In genomic region chr6:156902782-156903181, GRCh38 we compare ENCODE assay signal across 23 cellular contexts.
DNase-seq lines count a peak whose midpoint lies in the region; ATAC-seq, FAIRE-seq and TF ChIP-seq lines count a peak whose summit lies in the region.
"Had no signal": no experiment of that assay in that cellular context is flagged by ENCODE, and none has a peak within 500 bp of the region (broad histone marks: within the 10 kb centered on the region; RNA-seq: fewer than 3 reads in every experiment).

No MANE protein-coding gene starts in this region.

- H3K4me1 Mint-ChIP-seq in CD4-positive, alpha-beta T cell (ENCODE audit: low read depth) = peaks cover 79% of the 10 kb centered on the region

- H3K9ac ChIP-seq in IMR-90 (ENCODE audit: low read depth, low read length) (no peak overlapping the region), H1 (replicated peaks in 1 of 4; ENCODE audit: extremely low read depth in 1 of 4, low read depth in 3 of 4, low read length in 3 of 4) (no peak overlapping the region)
- H3K9ac ChIP-seq: BLaER1 treated with 17β-estradiol and CSF1 and Interleukin-3, amounts not matched to agents 10 nM and 100 nM; GM23248 had no signal

- H3K79me1 ChIP-seq in IMR-90 (ENCODE audit: low read depth in 1 of 2, low read length in 2 of 2) = peaks cover 29 to 47% of the 10 kb centered on the region in 2 experiments
- H3K79me1 ChIP-seq in H1 (ENCODE audit: low read depth, low read length) = peaks cover 8% of the 10 kb centered on the region; the same call in 1 of the 2 replicates

- H3K36me3 Mint-ChIP-seq in CD4-positive, alpha-beta T cell (ENCODE audit: low read depth) = peaks cover 42% of the 10 kb centered on the region

- intact Hi-C loops in CD4-positive, alpha-beta T cell (cut with DNase I, micrococcal nuclease) = no loop called here
- intact Hi-C loops in IMR-90 (cut with micrococcal nuclease) = no loop called here
- intact Hi-C loops in mucosa of descending colon (cut with DNase I, micrococcal nuclease) = no loop called here

- no peak for ATAC-seq in A549
- no peak for ATAC-seq in CD4-positive, alpha-beta T cell (ENCODE audit: poor library complexity)
- ATAC-seq in IMR-90 (ENCODE audit: low read depth) = no peak
- ATAC-seq in mucosa of descending colon = no peak
- no peak for ATAC-seq in HG02763 (IDR thresholded peaks at IDR 0.05; ENCODE audit: unreplicated experiment)
- no peak for ATAC-seq in HG02870 (IDR thresholded peaks at IDR 0.05; ENCODE audit: unreplicated experiment)
- ATAC-seq: HCT116 had no signal

- H3K9me3 Mint-ChIP-seq in CD4-positive, alpha-beta T cell = no peaks in the 10 kb centered on the region
- H3K9me3 Mint-ChIP-seq: CD14-positive monocyte; CD4-positive, alpha-beta memory T cell; H9 had no signal

- H4K20me1 ChIP-seq in IMR-90 (ENCODE audit: insufficient read depth, low read length) = peaks cover 26% of the 10 kb centered on the region
- H4K20me1 ChIP-seq in H1 (replicated peaks in 1 of 2; ENCODE audit: control insufficient read depth in 1 of 2, insufficient read depth in 2 of 2, low read length in 2 of 2) = peaks cover 5 to 13% of the 10 kb centered on the region in 2 experiments

- H3K4me1 ChIP-seq in A549 (peaks cover 6% of the 10 kb centered on the region; the same call in 1 of the 3 replicates), IMR-90 (ENCODE audit: control insufficient read depth, insufficient read depth, low read length) (no peaks in the 10 kb centered on the region; the same call in 1 of the 2 replicates), H1 (replicated peaks in 1 of 4; ENCODE audit: control insufficient read depth in 3 of 4, insufficient read depth in 4 of 4, low read length in 3 of 4) (peaks cover 0 to 7% (median 2%) of the 10 kb centered on the region in 4 experiments; a peak in 2 of 7 replicates), mucosa of descending colon (ENCODE audit: low read depth) (no peaks in the 10 kb centered on the region)

- TF ChIP-seq POLR2A in A549 (IDR thresholded peaks at IDR 0.05; ENCODE audit: low read length) (no peak), IMR-90 (IDR thresholded peaks at IDR 0.05; ENCODE audit: low read depth, low read length) (no peak), H1 (IDR thresholded peaks at IDR 0.05; ENCODE audit: control extremely low read depth in 1 of 2, low read depth in 2 of 2, low read length in 2 of 2) (no peak)

- H3K9me3 ChIP-seq in A549 = no peaks in the 10 kb centered on the region
- H3K9me3 ChIP-seq in CD4-positive, alpha-beta T cell (ENCODE audit: control insufficient read depth, low read length) = no peaks in the 10 kb centered on the region
- no peaks in the 10 kb centered on the region for H3K9me3 ChIP-seq in IMR-90 (ENCODE audit: control insufficient read depth, insufficient read depth, low read length)
- no peaks in the 10 kb centered on the region for H3K9me3 ChIP-seq in H1 (ENCODE audit: insufficient read depth in 2 of 2, low read depth in 1 of 2, low read length in 1 of 2)
- no peaks in the 10 kb centered on the region for H3K9me3 ChIP-seq in mucosa of descending colon
- H3K9me3 ChIP-seq: BE2C; BLaER1 treated with 17β-estradiol and CSF1 and Interleukin-3, amounts not matched to agents 10 nM and 100 nM had no signal

- in situ Hi-C loops in IMR-90 (cut with MboI; ENCODE audit: low sequenced_read_pairs) = no loop called here

- no peak overlapping the region for H4K91ac ChIP-seq in IMR-90 (ENCODE audit: insufficient read depth, low read depth, low read length)
- H4K91ac ChIP-seq in H1 (replicated peaks; ENCODE audit: insufficient read length, low read length) = no peak overlapping the region

- no peak overlapping the region for H3K4me3 Mint-ChIP-seq in CD4-positive, alpha-beta T cell
- H3K4me3 Mint-ChIP-seq: CD14-positive monocyte; CD4-positive, alpha-beta memory T cell; H9 had no signal

- no peak overlapping the region for H2AFZ ChIP-seq in IMR-90 (replicated peaks; ENCODE audit: low read length, poor library complexity)
- H2AFZ ChIP-seq in H1 (ENCODE audit: low read length) = no peak overlapping the region
- H2AFZ ChIP-seq: GM23248 had no signal

- H3K27ac Mint-ChIP-seq in CD4-positive, alpha-beta T cell = peak overlapping the region; percentile 35
- H3K27ac Mint-ChIP-seq: H9 had no signal

- H2BK12ac ChIP-seq in H1 (ENCODE audit: low read depth, low read length) = no peak overlapping the region

- WGBS in A549 (ENCODE audit: missing lambda C conversion rate) = 26% methylated on average over 1 of the region's 1 CpG
- no CpG with 5 or more reads among the region's 1 CpG for WGBS in IMR-90 (ENCODE audit: extremely low coverage in 2 of 2, insufficient read length in 1 of 2), 2 experiments
- WGBS in H1 (ENCODE audit: extremely low coverage in 1 of 2, insufficient coverage in 1 of 2, insufficient read length in 1 of 2, insufficient replicate concordance in 2 of 2, low coverage in 1 of 2, low lambda C conversion rate in 2 of 2, missing lambda C conversion rate in 1 of 2), 2 experiments = 85% methylated on average over 1 of the region's 1 CpG; no CpG with 5 or more reads in 1 of the 2 experiments

- H2BK5ac ChIP-seq in IMR-90 (ENCODE audit: low read depth, low read length, poor library complexity, severe bottlenecking) (no peak overlapping the region), H1 (ENCODE audit: low read depth, low read length) (no peak overlapping the region)

- BruUV-seq in IMR-90 (replicated peaks; lab: Mats Ljungman, UMichigan) = no TSS peak

- H2BK15ac ChIP-seq in IMR-90 (ENCODE audit: low read depth, low read length) (no peak overlapping the region), H1 (ENCODE audit: low read length) (no peak overlapping the region)

- CTCF ChIA-PET in A549 (lab: Yijun Ruan, JAX) (no interaction called here), IMR-90 (lab: Yijun Ruan, JAX) (no interaction called here), H1 (lab: Charles Lee; ENCODE audit: partially characterized antibody) (interaction anchor here (0.8 to 1.5 kb wide), 2 partner anchors 22 to 35 kb away, joined by 3 to 4 read pairs; no protein-coding TSS in a partner anchor)
- CTCF ChIA-PET in CD4-positive, alpha-beta T cell (lab: Charles Lee) = interaction anchor here (0.7 to 1.6 kb wide), 3 partner anchors 34 to 1636 kb away, joined by 4 read pairs; no protein-coding TSS in a partner anchor

- peaks cover 13% of the 10 kb centered on the region; the same call in 1 of the 2 replicates for H3K9me1 ChIP-seq in IMR-90 (ENCODE audit: insufficient read depth, low read length)

- H3K14ac ChIP-seq in IMR-90 (replicated peaks; ENCODE audit: low read depth, low read length) (no peak overlapping the region), H1 (ENCODE audit: insufficient read length) (no peak overlapping the region)

- H3K23me2 ChIP-seq in H1 (ENCODE audit: low read depth, low read length) = no peaks in the 10 kb centered on the region

- no peak overlapping the region for H4K8ac ChIP-seq in IMR-90 (ENCODE audit: low read depth in 2 of 2, low read length in 2 of 2)
- H4K8ac ChIP-seq in H1 (ENCODE audit: extremely low read depth, insufficient read depth, low read length) = no peak overlapping the region

- no peak for DNase-seq in A549 (ENCODE audit: low read depth in 1 of 2, low spot score in 1 of 2)
- no peak for DNase-seq in CD4-positive, alpha-beta T cell
- no peak for DNase-seq in IMR-90
- DNase-seq in H1 (ENCODE audit: low read depth in 1 of 2, low spot score in 2 of 2) = no peak
- no peak for DNase-seq in mucosa of descending colon
- DNase-seq in activated effector memory CD4-positive, alpha-beta T cell treated with anti-CD3 and anti-CD28 coated beads, Interleukin-2, amount 50 U/mL, for 16 hours = no peak
- DNase-seq: AML-193; BE2C; Calu3; CD4-positive, alpha-beta memory T cell; COR-L47; DMS53; DMS79 treated with DMSO at 0.1 percent for 48 hours; GF-D8; GM23248; H9 had no signal

- POLR2A ChIA-PET in A549 (lab: Yijun Ruan, JAX) (no interaction called here), IMR-90 (lab: Charles Lee; ENCODE audit: unreplicated experiment) (no interaction called here), H1 (lab: Charles Lee; ENCODE audit: partially characterized antibody) (interaction anchor here (0.6 kb wide), 1 partner anchor 244 kb away, joined by 3 read pairs; no protein-coding TSS in a partner anchor)
- POLR2A ChIA-PET in CD4-positive, alpha-beta T cell (lab: Charles Lee) = no interaction called here

- H3K4me2 ChIP-seq in A549 (no peak overlapping the region), IMR-90 (ENCODE audit: low read depth, low read length) (no peak overlapping the region), H1 (ENCODE audit: insufficient read depth in 1 of 2, low read depth in 2 of 2, low read length in 2 of 2) (no peak overlapping the region)
- H3K4me2 ChIP-seq: BLaER1 treated with 17β-estradiol and CSF1 and Interleukin-3, amounts not matched to agents 10 nM and 100 nM had no signal

- H3K4ac ChIP-seq in IMR-90 (ENCODE audit: low read depth, low read length) (no peak overlapping the region), H1 (replicated peaks; ENCODE audit: insufficient read length, low read depth, low read length) (no peak overlapping the region)

- H3K36me3 ChIP-seq in IMR-90 (ENCODE audit: control insufficient read depth, insufficient read depth, low read length) (no peaks in the 10 kb centered on the region), H1 (ENCODE audit: control insufficient read depth in 2 of 4, insufficient read depth in 4 of 4, low read length in 3 of 4) (peaks cover 0 to 2% (median 1%) of the 10 kb centered on the region in 4 experiments; a peak in 3 of 8 replicates), mucosa of descending colon (ENCODE audit: low read depth) (no peaks in the 10 kb centered on the region)
- H3K36me3 ChIP-seq: BE2C had no signal

- no peak overlapping the region for H3K27ac ChIP-seq in A549
- no peak overlapping the region for H3K27ac ChIP-seq in CD4-positive, alpha-beta T cell (ENCODE audit: low read depth, low read length)
- H3K27ac ChIP-seq in IMR-90 (ENCODE audit: insufficient read depth, low read length) = no peak overlapping the region
- no peak overlapping the region for H3K27ac ChIP-seq in H1 (ENCODE audit: low read depth, low read length)
- H3K27ac ChIP-seq: BLaER1 treated with 17β-estradiol and CSF1 and Interleukin-3, amounts not matched to agents 10 nM and 100 nM; GM23248 had no signal

- H3K56ac ChIP-seq in IMR-90 (ENCODE audit: extremely low read depth, insufficient read depth, low read length) (no peak overlapping the region), H1 (replicated peaks; ENCODE audit: insufficient read length, low read depth, low read length) (no peak overlapping the region)

- dilution Hi-C loops in IMR-90 (cut with HindIII; ENCODE audit: low sequenced_read_pairs, unreplicated experiment) = no loop called here

- H3K18ac ChIP-seq in IMR-90 (ENCODE audit: low read depth, low read length) (no peak overlapping the region), H1 (ENCODE audit: extremely low read depth, low read length) (no peak overlapping the region)

- H2AK9ac ChIP-seq in IMR-90 (replicated peaks; ENCODE audit: low read depth, low read length, poor library complexity) = no peak overlapping the region

- no peak for TF ChIP-seq RAD21 in A549 (conservative IDR thresholded peaks at IDR 0.05 in 1 of 2, IDR thresholded peaks at IDR 0.05 in 1 of 2)
- TF ChIP-seq RAD21 in IMR-90 (IDR thresholded peaks at IDR 0.05; ENCODE audit: low read length) = no peak
- TF ChIP-seq RAD21 in H1 (IDR thresholded peaks at IDR 0.05 in 1 of 2, conservative IDR thresholded peaks at IDR 0.05 in 1 of 2; ENCODE audit: low read depth in 2 of 2, low read length in 2 of 2) = no peak

- H3K27me3 Mint-ChIP-seq in CD4-positive, alpha-beta T cell = no peaks in the 10 kb centered on the region
- H3K27me3 Mint-ChIP-seq: CD4-positive, alpha-beta memory T cell had no signal

- H3K79me2 ChIP-seq in H1 (ENCODE audit: control insufficient read depth in 1 of 2, insufficient read depth in 2 of 2, low read length in 2 of 2) = peaks cover 0 to 70% of the 10 kb centered on the region in 2 experiments; a peak in 3 of 4 replicates

- H3K27me3 ChIP-seq in CD4-positive, alpha-beta T cell (ENCODE audit: control insufficient read depth, insufficient read depth, low read length) = no peaks in the 10 kb centered on the region
- no peaks in the 10 kb centered on the region for H3K27me3 ChIP-seq in IMR-90 (ENCODE audit: control insufficient read depth, insufficient read depth, low read length)
- H3K27me3 ChIP-seq in H1 (replicated peaks in 1 of 4; ENCODE audit: control insufficient read depth in 3 of 4, extremely low read depth in 1 of 4, insufficient read depth in 3 of 4, low read length in 3 of 4) = no peaks in the 10 kb centered on the region
- H3K27me3 ChIP-seq: BE2C; BLaER1 treated with 17β-estradiol and CSF1 and Interleukin-3, amounts not matched to agents 10 nM and 100 nM had no signal

- TF ChIP-seq EP300 in A549 (IDR thresholded peaks at IDR 0.05) (no peak), H1 (IDR thresholded peaks at IDR 0.05; ENCODE audit: borderline replicate concordance in 1 of 2, low read depth in 2 of 2, low read length in 2 of 2) (no peak)

- H4K5ac ChIP-seq in IMR-90 (ENCODE audit: low read depth, low read length) (no peak overlapping the region), H1 (ENCODE audit: insufficient read length, low read depth, low read length) (no peak overlapping the region)

- no peak overlapping the region for H2BK20ac ChIP-seq in IMR-90 (ENCODE audit: low read depth, low read length)
- H2BK20ac ChIP-seq in H1 (ENCODE audit: low read length) = no peak overlapping the region

- H3K4me3 ChIP-seq in A549 = no peak overlapping the region
- H3K4me3 ChIP-seq in IMR-90 (ENCODE audit: insufficient read depth, low read depth, low read length) = no peak overlapping the region
- no peak overlapping the region for H3K4me3 ChIP-seq in H1 (ENCODE audit: extremely low read depth in 1 of 4, insufficient read depth in 2 of 4, low read depth in 3 of 4, low read length in 4 of 4)
- no peak overlapping the region for H3K4me3 ChIP-seq in mucosa of descending colon
- H3K4me3 ChIP-seq: BLaER1 treated with 17β-estradiol and CSF1 and Interleukin-3, amounts not matched to agents 10 nM and 100 nM; GM23248 had no signal

- FAIRE-seq in A549 (lab: Jason Lieb, UNC) (no peak), H1 (lab: Jason Lieb, UNC) (no peak)
- FAIRE-seq: GM12891, GM18507 had no signal

- no peak overlapping the region for H2AK5ac ChIP-seq in IMR-90 (ENCODE audit: low read depth, low read length)
- no peak overlapping the region for H2AK5ac ChIP-seq in H1 (ENCODE audit: low read depth, low read length)

- H2BK120ac ChIP-seq in IMR-90 (ENCODE audit: low read depth, low read length) = no peak overlapping the region
- no peak overlapping the region for H2BK120ac ChIP-seq in H1 (replicated peaks; ENCODE audit: low read depth, low read length)

- H3K23ac ChIP-seq in IMR-90 (ENCODE audit: low read depth, low read length) (no peak overlapping the region), H1 (ENCODE audit: insufficient read length) (no peak overlapping the region)

- TF ChIP-seq CTCF in A549 (IDR thresholded peaks at IDR 0.05) = no peak
- TF ChIP-seq CTCF in CD4-positive, alpha-beta T cell (IDR thresholded peaks at IDR 0.05) = no peak
- TF ChIP-seq CTCF in IMR-90 (conservative IDR thresholded peaks at IDR 0.05; ENCODE audit: low read depth, low read length) = no peak
- no peak for TF ChIP-seq CTCF in H1 (IDR thresholded peaks at IDR 0.05; ENCODE audit: control extremely low read depth in 1 of 3, insufficient read depth in 1 of 3, low read depth in 1 of 3, low read length in 3 of 3)
- TF ChIP-seq CTCF in mucosa of descending colon (IDR thresholded peaks at IDR 0.05) = no peak

Comparison
In these comparisons a context has a peak if more than half of its experiments do, and no peak if none do; other contexts are left out.
1. CTCF ChIA-PET loops: an anchor here in CD4-positive, alpha-beta T cell (0.7 to 1.6 kb wide) and H1 (0.8 to 1.5 kb wide); none called in A549 and IMR-90.
2. Of the 18 proteins assayed by ChIP-seq in both H1 and A549: peak only in H1: none; only in A549: none; in both: MAFK; in neither: 17.